Comparison of ENCODE assay signal across 1 cellular context in genomic region chr3:115330406-115330805, GRCh38.
TF ChIP-seq lines count a peak whose summit lies in the region.

No MANE protein-coding gene starts in this region.

TF ChIP-seq in WTC11, 78 proteins besides CTCF, POLR2A, EP300 and RAD21 (continued from another document):
- TF ChIP-seq SP1 (CRISPR knock-in tag; conservative IDR thresholded peaks at IDR 0.05) (no peak), OVOL2 (CRISPR knock-in tag; IDR thresholded peaks at IDR 0.05; ENCODE audit: borderline replicate concordance) (no peak), TCF7 (CRISPR knock-in tag; IDR thresholded peaks at IDR 0.05; ENCODE audit: low read depth) (no peak), TP53 (CRISPR knock-in tag; IDR thresholded peaks at IDR 0.05) (no peak), SMAD3 (CRISPR knock-in tag; IDR thresholded peaks at IDR 0.05; ENCODE audit: borderline replicate concordance) (no peak), RORB (CRISPR knock-in tag; IDR thresholded peaks at IDR 0.05) (no peak), JUN (CRISPR knock-in tag; IDR thresholded peaks at IDR 0.05) (no peak)
